In genomic region chrX:850471-850916, GRCh38 we compare ENCODE assay signal across 23 cellular contexts.
DNase-seq lines count a peak whose midpoint lies in the region; ATAC-seq, FAIRE-seq and TF ChIP-seq lines count a peak whose summit lies in the region.
"Had no signal": no experiment of that assay in that cellular context is flagged by ENCODE, and none has a peak within 500 bp of the region (broad histone marks: within the 10 kb centered on the region; RNA-seq: fewer than 3 reads in every experiment).

No MANE protein-coding gene starts in this region.

- H3K23ac ChIP-seq in H1 (ENCODE audit: insufficient read length), result no peak overlapping the region

- intact Hi-C loops in CD8-positive, alpha-beta T cell (cut with DNase I, micrococcal nuclease), result no loop called here
- intact Hi-C loops in breast epithelium (cut with DNase I; ENCODE audit: low total_unique reads), result no loop called here

- no peak for FAIRE-seq in H1 (lab: Jason Lieb, UNC)
- FAIRE-seq: keratinocyte, RCC 7860 had no signal

- peak overlapping the region; percentile 25 to 40 for H3K4me2 ChIP-seq in H1 (ENCODE audit: insufficient read depth in 1 of 2, low read depth in 2 of 2, low read length in 2 of 2)

- peaks cover 7% of the 10 kb centered on the region for H3K9me3 Mint-ChIP-seq in CD8-positive, alpha-beta T cell
- no peaks in the 10 kb centered on the region for H3K9me3 Mint-ChIP-seq in nephron
- H3K9me3 Mint-ChIP-seq: activated T-cell treated with anti-CD3 and anti-CD28 coated beads, Interleukin-2, amount 50 U/mL, for 24 hours had no signal

- H3K4me3 Mint-ChIP-seq in CD8-positive, alpha-beta T cell, result peak overlapping the region; percentile 54
- peak overlapping the region in 2 of 3 experiments; percentile 5 to 7 for H3K4me3 Mint-ChIP-seq in nephron
- H3K4me3 Mint-ChIP-seq: activated CD8-positive, alpha-beta T cell treated with anti-CD3 and anti-CD28 coated beads for 36 hours; activated T-cell treated with anti-CD3 and anti-CD28 coated beads, Interleukin-2, amount 50 U/mL, for 24 hours; natural killer cell; stimulated activated memory B cell treated with anti-CD40 and anti-IgM and Interleukin-4, amounts not matched to agents 10 μg/mL and 1 μg/mL and 100 μg/mL, for 72 hours had no signal

- H3K79me2 ChIP-seq in H1 (ENCODE audit: control insufficient read depth in 1 of 2, insufficient read depth in 2 of 2, low read length in 2 of 2), result no peaks in the 10 kb centered on the region

- no peaks in the 10 kb centered on the region for H3K27me3 ChIP-seq in CD8-positive, alpha-beta T cell (ENCODE audit: insufficient read depth, low read length)
- peaks cover 0 to 2% (median 0%) of the 10 kb centered on the region in 4 experiments; a peak in 1 of 7 replicates for H3K27me3 ChIP-seq in H1 (replicated peaks in 1 of 4; ENCODE audit: control insufficient read depth in 3 of 4, extremely low read depth in 1 of 4, insufficient read depth in 3 of 4, low read length in 3 of 4)
- H3K27me3 ChIP-seq in breast epithelium, result peaks cover 0 to 3% of the 10 kb centered on the region in 2 donors
- H3K27me3 ChIP-seq: foreskin keratinocyte had no signal

- no peak overlapping the region for H3K14ac ChIP-seq in H1 (ENCODE audit: insufficient read length)

- no peak overlapping the region for H3K4ac ChIP-seq in H1 (replicated peaks; ENCODE audit: insufficient read length, low read depth, low read length)

- H3K18ac ChIP-seq in H1 (ENCODE audit: extremely low read depth, low read length), result no peak overlapping the region; the same call in 1 of the 2 replicates

- peak overlapping the region; percentile 53 for H2AFZ ChIP-seq in H1 (ENCODE audit: low read length)

- H2BK120ac ChIP-seq in H1 (replicated peaks; ENCODE audit: low read depth, low read length), result no peak overlapping the region

- H3K23me2 ChIP-seq in H1 (ENCODE audit: low read depth, low read length), result no peaks in the 10 kb centered on the region

- no peak overlapping the region for H4K5ac ChIP-seq in H1 (ENCODE audit: insufficient read length, low read depth, low read length)

- H3K4me3 ChIP-seq in CD8-positive, alpha-beta T cell (ENCODE audit: low read depth, low read length), result no peak overlapping the region
- H3K4me3 ChIP-seq in HEK293 (ENCODE audit: low read depth, low read length), result no peak overlapping the region
- peak overlapping the region in 1 of 4 experiments; percentile 21; a peak in 1 of 8 replicates for H3K4me3 ChIP-seq in H1 (ENCODE audit: extremely low read depth in 1 of 4, insufficient read depth in 2 of 4, low read depth in 3 of 4, low read length in 4 of 4)
- no peak overlapping the region for H3K4me3 ChIP-seq in breast epithelium
- H3K4me3 ChIP-seq: dorsolateral prefrontal cortex had no signal

- H2BK12ac ChIP-seq in H1 (ENCODE audit: low read depth, low read length), result no peak overlapping the region

- TF ChIP-seq POLR2A in H1 (IDR thresholded peaks at IDR 0.05; ENCODE audit: control extremely low read depth in 1 of 2, low read depth in 2 of 2, low read length in 2 of 2) (no peak), breast epithelium (IDR thresholded peaks at IDR 0.05) (no peak)

- H2BK5ac ChIP-seq in H1 (ENCODE audit: low read depth, low read length), result no peak overlapping the region

- no peak overlapping the region for H2AK5ac ChIP-seq in H1 (ENCODE audit: low read depth, low read length)

- no peak for TF ChIP-seq RAD21 in H1 (IDR thresholded peaks at IDR 0.05 in 1 of 2, conservative IDR thresholded peaks at IDR 0.05 in 1 of 2; ENCODE audit: low read depth in 2 of 2, low read length in 2 of 2)

- H3K56ac ChIP-seq in H1 (replicated peaks; ENCODE audit: insufficient read length, low read depth, low read length), result no peak overlapping the region

- H3K36me3 ChIP-seq in CD8-positive, alpha-beta T cell (ENCODE audit: insufficient read depth, low read length), result no peaks in the 10 kb centered on the region
- H3K36me3 ChIP-seq in HEK293 (ENCODE audit: control insufficient read depth in 2 of 2, insufficient read depth in 1 of 2, low read length in 2 of 2), result no peaks in the 10 kb centered on the region
- no peaks in the 10 kb centered on the region for H3K36me3 ChIP-seq in H1 (ENCODE audit: control insufficient read depth in 2 of 4, insufficient read depth in 4 of 4, low read length in 3 of 4)
- H3K36me3 ChIP-seq in breast epithelium, result no peaks in the 10 kb centered on the region

- H3K4me1 Mint-ChIP-seq in CD8-positive, alpha-beta T cell (ENCODE audit: low read depth), result peaks cover 11% of the 10 kb centered on the region
- H3K4me1 Mint-ChIP-seq in nephron, result peaks cover 28% of the 10 kb centered on the region
- H3K4me1 Mint-ChIP-seq: natural killer cell had no signal

- H3K36me3 Mint-ChIP-seq in CD8-positive, alpha-beta T cell, result no peaks in the 10 kb centered on the region
- H3K36me3 Mint-ChIP-seq in nephron (ENCODE audit: low read depth), result no peaks in the 10 kb centered on the region
- H3K36me3 Mint-ChIP-seq: CD4-positive, alpha-beta memory T cell; natural killer cell; stimulated activated memory B cell treated with anti-CD40 and anti-IgM and Interleukin-4, amounts not matched to agents 10 μg/mL and 1 μg/mL and 100 μg/mL, for 72 hours had no signal

- H4K91ac ChIP-seq in H1 (replicated peaks; ENCODE audit: insufficient read length, low read length), result no peak overlapping the region

- no peak for TF ChIP-seq CTCF in CD8-positive, alpha-beta T cell (IDR thresholded peaks at IDR 0.05)
- TF ChIP-seq CTCF in HEK293 (tag by site-specific recombination; IDR thresholded peaks at IDR 0.05) (no peak), H1 (IDR thresholded peaks at IDR 0.05; ENCODE audit: control extremely low read depth in 1 of 3, insufficient read depth in 1 of 3, low read depth in 1 of 3, low read length in 3 of 3) (no peak), nephron (IDR thresholded peaks at IDR 0.05; ENCODE audit: unreplicated experiment in 3 of 3) (no peak), breast epithelium (IDR thresholded peaks at IDR 0.05) (no peak)

- no peak for TF ChIP-seq EP300 in H1 (IDR thresholded peaks at IDR 0.05; ENCODE audit: borderline replicate concordance in 1 of 2, low read depth in 2 of 2, low read length in 2 of 2)

- H4K20me1 ChIP-seq in H1 (replicated peaks in 1 of 2; ENCODE audit: control insufficient read depth in 1 of 2, insufficient read depth in 2 of 2, low read length in 2 of 2), result no peaks in the 10 kb centered on the region

- H3K27ac Mint-ChIP-seq in CD8-positive, alpha-beta T cell, result no peak overlapping the region
- H3K27ac Mint-ChIP-seq in nephron, result peak overlapping the region in 2 of 3 experiments; percentile 28 to 44
- H3K27ac Mint-ChIP-seq: activated CD8-positive, alpha-beta T cell treated with anti-CD3 and anti-CD28 coated beads for 36 hours; activated T-cell treated with anti-CD3 and anti-CD28 coated beads, Interleukin-2, amount 50 U/mL, for 24 hours; natural killer cell; stimulated activated memory B cell treated with anti-CD40 and anti-IgM and Interleukin-4, amounts not matched to agents 10 μg/mL and 1 μg/mL and 100 μg/mL, for 72 hours had no signal

- CTCF ChIA-PET in CD8-positive, alpha-beta T cell (lab: Charles Lee), result no interaction called here
- CTCF ChIA-PET in HEK293 (lab: Yijun Ruan, JAX), result no interaction called here
- CTCF ChIA-PET in H1 (lab: Charles Lee; ENCODE audit: partially characterized antibody), result no interaction called here

- no peak overlapping the region for H3K9ac ChIP-seq in H1 (replicated peaks in 1 of 4; ENCODE audit: extremely low read depth in 1 of 4, low read depth in 3 of 4, low read length in 3 of 4)

- H4K8ac ChIP-seq in H1 (ENCODE audit: extremely low read depth, insufficient read depth, low read length), result no peak overlapping the region

- ATAC-seq in CD8-positive, alpha-beta T cell, result no peak
- no peak for ATAC-seq in HG03159 (IDR thresholded peaks at IDR 0.05; ENCODE audit: unreplicated experiment)
- ATAC-seq: activated CD8-positive, alpha-beta T cell treated with anti-CD3 and anti-CD28 coated beads for 36 hours; foreskin keratinocyte; natural killer cell; stimulated activated memory B cell treated with anti-CD40 and anti-IgM and Interleukin-4, amounts not matched to agents 10 μg/mL and 1 μg/mL and 100 μg/mL, for 72 hours had no signal

- no peak for DNase-seq in CD8-positive, alpha-beta T cell
- peak in 1 of 2 experiments; percentile 52 for DNase-seq in H1 (ENCODE audit: low read depth in 1 of 2, low spot score in 2 of 2)
- no peak for DNase-seq in breast epithelium (ENCODE audit: low spot score in 2 of 2)
- no peak for DNase-seq in NOMO-1 treated with DMSO at 0.1 percent for 48 hours (lab: John Stamatoyannopoulos, UW; ENCODE audit: unreplicated experiment)
- no peak for DNase-seq in activated gamma-delta T cell treated with Interleukin-2 at 50 U/mL for 16 hours
- DNase-seq: activated CD8-positive, alpha-beta T cell treated with anti-CD3 and anti-CD28 coated beads for 36 hours; activated T-cell treated with anti-CD3 and anti-CD28 coated beads, Interleukin-2, amount 50 U/mL, for 24 hours; caudate nucleus; CD4-positive, alpha-beta memory T cell; dorsolateral prefrontal cortex; foreskin keratinocyte; GOT3; natural killer cell; NCI-H1092 treated with DMSO at 0.1 percent for 48 hours; NCI-H510A treated with DMSO at 0.1 percent for 48 hours; NK-92 treated with Interleukin-12 subunit alpha and Interleukin-12 subunit beta, amount 100 ng/mL, for 24 hours; T-helper 2 cell had no signal

- WGBS in H1 (ENCODE audit: extremely low coverage in 1 of 2, insufficient coverage in 1 of 2, insufficient read length in 1 of 2, insufficient replicate concordance in 2 of 2, low coverage in 1 of 2, low lambda C conversion rate in 2 of 2, missing lambda C conversion rate in 1 of 2), 2 experiments, result 18% methylated on average over 10 of the region's 11 CpGs; no CpG with 5 or more reads in 1 of the 2 experiments

- H3K9me3 ChIP-seq in CD8-positive, alpha-beta T cell (ENCODE audit: low read length), result no peaks in the 10 kb centered on the region
- H3K9me3 ChIP-seq in HEK293 (ENCODE audit: control insufficient read depth, insufficient read depth, low read depth, low read length) (no peaks in the 10 kb centered on the region), H1 (ENCODE audit: insufficient read depth in 2 of 2, low read depth in 1 of 2, low read length in 1 of 2) (no peaks in the 10 kb centered on the region), breast epithelium (peaks cover 4 to 6% of the 10 kb centered on the region in 2 donors)

- no peaks in the 10 kb centered on the region for H3K79me1 ChIP-seq in H1 (ENCODE audit: low read depth, low read length)

- no peak overlapping the region for H3K27ac ChIP-seq in CD8-positive, alpha-beta T cell (ENCODE audit: low read depth, low read length)
- H3K27ac ChIP-seq in HEK293 (ENCODE audit: extremely low read depth, low read depth, low read length) (no peak overlapping the region), H1 (ENCODE audit: low read depth, low read length) (no peak overlapping the region), breast epithelium (no peak overlapping the region)
- H3K27ac ChIP-seq: dorsolateral prefrontal cortex, foreskin keratinocyte had no signal

- no peak overlapping the region for H2BK15ac ChIP-seq in H1 (ENCODE audit: low read length)

- POLR2A ChIA-PET in CD8-positive, alpha-beta T cell (lab: Charles Lee), result no interaction called here
- POLR2A ChIA-PET in HEK293 (lab: Yijun Ruan, JAX) (no interaction called here), H1 (lab: Charles Lee; ENCODE audit: partially characterized antibody) (no interaction called here)

- no peaks in the 10 kb centered on the region for H3K27me3 Mint-ChIP-seq in CD8-positive, alpha-beta T cell (ENCODE audit: low read depth)
- H3K27me3 Mint-ChIP-seq in nephron (ENCODE audit: low read depth), result peaks cover 13% of the 10 kb centered on the region
- H3K27me3 Mint-ChIP-seq: stimulated activated memory B cell treated with anti-CD40 and anti-IgM and Interleukin-4, amounts not matched to agents 10 μg/mL and 1 μg/mL and 100 μg/mL, for 72 hours had no signal

- peaks cover 9% of the 10 kb centered on the region for H3K4me1 ChIP-seq in CD8-positive, alpha-beta T cell (ENCODE audit: insufficient read depth, low read length)
- H3K4me1 ChIP-seq in HEK293 (ENCODE audit: control insufficient read depth, insufficient read depth, low read length) (no peaks in the 10 kb centered on the region), H1 (replicated peaks in 1 of 4; ENCODE audit: control insufficient read depth in 3 of 4, insufficient read depth in 4 of 4, low read length in 3 of 4) (peaks cover 0 to 5% (median 2%) of the 10 kb centered on the region in 4 experiments; a peak in 4 of 7 replicates), breast epithelium (no peaks in the 10 kb centered on the region)
- H3K4me1 ChIP-seq: foreskin keratinocyte had no signal

- no peak overlapping the region for H2BK20ac ChIP-seq in H1 (ENCODE audit: low read length)
